ENCODE assay signal across 10 cellular contexts in genomic region chr11:65078786-65079342, GRCh38. TPM values are rescaled to one million over a fixed set of nuclear protein-coding genes. Genes with fewer than 3 reads are reported as not detected.
DNase-seq lines count a peak whose midpoint lies in the region; TF ChIP-seq lines count a peak whose summit lies in the region.
"Had no signal": no experiment of that assay in that cellular context is flagged by ENCODE, and none has a peak within 500 bp of the region (broad histone marks: within the 10 kb centered on the region; RNA-seq: fewer than 3 reads in every experiment).

No MANE protein-coding gene starts in this region.

- H3K36me3 ChIP-seq in Loucy (ENCODE audit: insufficient read depth, low read length) (peaks cover 20% of the 10 kb centered on the region; the same call in 1 of the 2 replicates), endodermal cell (ENCODE audit: control insufficient read depth, insufficient read depth, low read length) (peaks cover 47% of the 10 kb centered on the region)
- H3K36me3 ChIP-seq: ascending aorta, transverse colon had no signal

- 93 to 97% methylated on average over 5 to 9 of the region's 9 CpGs for WGBS in endodermal cell (ENCODE audit: insufficient coverage in 1 of 2, insufficient read length in 1 of 2), 2 experiments

- H3K79me2 ChIP-seq in Loucy (ENCODE audit: insufficient read depth, low read length) = peaks cover 79% of the 10 kb centered on the region

- peak overlapping the region; percentile 47 for H3K9ac ChIP-seq in Loucy (ENCODE audit: low read depth, low read length, poor library complexity, severe bottlenecking)
- no peak overlapping the region for H3K9ac ChIP-seq in endodermal cell (ENCODE audit: extremely low read depth, low read length, poor library complexity, severe bottlenecking)

- no peaks in the 10 kb centered on the region for H3K9me3 Mint-ChIP-seq in T-helper 2 cell treated with Interferon-gamma antibody and Interleukin-4, amounts not matched to agents 5 μg/mL and 100 μg/mL, for 36 hours
- no peaks in the 10 kb centered on the region for H3K9me3 Mint-ChIP-seq in endodermal cell

- no peak for TF ChIP-seq CTCF in Loucy (conservative IDR thresholded peaks at IDR 0.05; ENCODE audit: low read length)
- TF ChIP-seq CTCF in endodermal cell (conservative IDR thresholded peaks at IDR 0.05) = no peak

- H3K9me3 ChIP-seq in Loucy (ENCODE audit: insufficient read depth, low read depth, low read length) (no peaks in the 10 kb centered on the region), endodermal cell (ENCODE audit: control insufficient read depth, low read length) (no peaks in the 10 kb centered on the region)
- H3K9me3 ChIP-seq: ascending aorta, HAP-1, transverse colon had no signal

- H3K4me3 ChIP-seq in Loucy (ENCODE audit: low read length, poor library complexity, severe bottlenecking) (peak overlapping the region; percentile 51), endodermal cell (ENCODE audit: low read length) (no peak overlapping the region)
- H3K4me3 ChIP-seq: ascending aorta, HAP-1, transverse colon had no signal

- no peak overlapping the region for H2AFZ ChIP-seq in Loucy (ENCODE audit: low read length)

- H3K27ac ChIP-seq in endodermal cell (ENCODE audit: low read depth, low read length) = no peak overlapping the region
- H3K27ac ChIP-seq: ascending aorta had no signal

- no peak for DNase-seq in T-helper 2 cell treated with Interferon-gamma antibody and Interleukin-4, amounts not matched to agents 5 μg/mL and 100 μg/mL, for 36 hours (ENCODE audit: low spot score)
- DNase-seq in T-helper 2 cell (no peak), islet precursor cell (peak; percentile 38), SIG-M5 (lab: John Stamatoyannopoulos, UW) (no peak), endodermal cell (no peak)

- H3K4me3 Mint-ChIP-seq in T-helper 2 cell treated with Interferon-gamma antibody and Interleukin-4, amounts not matched to agents 5 μg/mL and 100 μg/mL, for 36 hours = peak overlapping the region; percentile 47
- H3K4me3 Mint-ChIP-seq in endodermal cell = no peak overlapping the region

- H3K27me3 ChIP-seq in Loucy (ENCODE audit: insufficient read depth, low read length, poor library complexity, severe bottlenecking) (no peaks in the 10 kb centered on the region), endodermal cell (ENCODE audit: control insufficient read depth, insufficient read depth, low read length, poor library complexity, severe bottlenecking) (no peaks in the 10 kb centered on the region)
- H3K27me3 ChIP-seq: ascending aorta, transverse colon had no signal

- H3F3A ChIP-seq in Loucy (ENCODE audit: low read depth) = no peaks in the 10 kb centered on the region

- H3K4me1 ChIP-seq in Loucy (ENCODE audit: insufficient read depth, low read length, poor library complexity, severe bottlenecking) (peaks cover 33% of the 10 kb centered on the region), endodermal cell (ENCODE audit: control insufficient read depth, insufficient read depth, low read length) (no peaks in the 10 kb centered on the region)
- H3K4me1 ChIP-seq: ascending aorta had no signal

- peaks cover 28% of the 10 kb centered on the region for H3K4me1 Mint-ChIP-seq in T-helper 2 cell treated with Interferon-gamma antibody and Interleukin-4, amounts not matched to agents 5 μg/mL and 100 μg/mL, for 36 hours (ENCODE audit: low read depth)
- H3K4me1 Mint-ChIP-seq in endodermal cell = peaks cover 8% of the 10 kb centered on the region

- peak overlapping the region; percentile 68 for H3K4me2 ChIP-seq in Loucy (ENCODE audit: low read depth, low read length, poor library complexity, severe bottlenecking)

- peak overlapping the region; percentile 83 for H3K27ac Mint-ChIP-seq in T-helper 2 cell treated with Interferon-gamma antibody and Interleukin-4, amounts not matched to agents 5 μg/mL and 100 μg/mL, for 36 hours
- H3K27ac Mint-ChIP-seq in endodermal cell = no peak overlapping the region

- H3K36me3 Mint-ChIP-seq in T-helper 2 cell treated with Interferon-gamma antibody and Interleukin-4, amounts not matched to agents 5 μg/mL and 100 μg/mL, for 36 hours (ENCODE audit: low read depth) = peaks cover 58% of the 10 kb centered on the region
- H3K36me3 Mint-ChIP-seq in endodermal cell (ENCODE audit: low read depth) = peaks cover 48% of the 10 kb centered on the region

- H4K20me1 ChIP-seq in Loucy (ENCODE audit: insufficient read depth, low read length, poor library complexity, severe bottlenecking) = peaks cover 19% of the 10 kb centered on the region

- H3K9me2 ChIP-seq in Loucy (replicated peaks; ENCODE audit: low read depth, low read length) = no peaks in the 10 kb centered on the region

- H3K27me3 Mint-ChIP-seq in T-helper 2 cell treated with Interferon-gamma antibody and Interleukin-4, amounts not matched to agents 5 μg/mL and 100 μg/mL, for 36 hours (ENCODE audit: low read depth) = peaks cover 3% of the 10 kb centered on the region
- H3K27me3 Mint-ChIP-seq in endodermal cell (ENCODE audit: insufficient read depth) = no peaks in the 10 kb centered on the region

RNA-seq across cellular contexts. Expression of gene CDCA5, which starts 5.0 kb away (rescaled TPM):
- total RNA-seq in endodermal cell = 10 to 100 TPM; 48.1 to 82.6 TPM
- 52.0 TPM for polyA plus RNA-seq in endodermal cell (2013, experiment 1 of 2)
- polyA plus RNA-seq in endodermal cell (2013, experiment 2 of 2) = 46.1 TPM
- total RNA-seq: ascending aorta had no signal

RNA-seq across cellular contexts. Expression of gene ZFPL1, which starts 5.2 kb away (rescaled TPM):
- total RNA-seq in endodermal cell = 10 to 100 TPM; 35.7 to 46.6 TPM
- polyA plus RNA-seq in endodermal cell (2013, experiment 1 of 2) = 50.1 TPM
- polyA plus RNA-seq in endodermal cell (2013, experiment 2 of 2) = 41.9 TPM

RNA-seq across cellular contexts. Expression of gene VPS51, which starts 17.1 kb away (rescaled TPM):
- total RNA-seq in endodermal cell = 100 to 1,000 TPM; 107 to 113 TPM
- polyA plus RNA-seq in endodermal cell (2013, experiment 1 of 2) = 67.1 TPM
- polyA plus RNA-seq in endodermal cell (2013, experiment 2 of 2) = 64.7 TPM

RNA-seq across cellular contexts. Expression of gene NAALADL1, which starts 20.5 kb away (rescaled TPM):
- total RNA-seq in endodermal cell = 1 to 10 TPM; 2.2 to 4.5 TPM
- polyA plus RNA-seq in endodermal cell (2013, experiment 1 of 2) = 1.4 TPM
- polyA plus RNA-seq in endodermal cell (2013, experiment 2 of 2) = 0.75 TPM
- total RNA-seq: A673 had no signal

RNA-seq across cellular contexts. Expression of gene TM7SF2, which starts 32.8 kb away (rescaled TPM):
- 100 to 1,000 TPM in 1 of 2 donors, 10 to 100 TPM in 1; 97.9 to 108 TPM for total RNA-seq in endodermal cell
- polyA plus RNA-seq in endodermal cell (2013, experiment 1 of 2) = 75.3 TPM
- 70.5 TPM for polyA plus RNA-seq in endodermal cell (2013, experiment 2 of 2)
